Comparison of ENCODE assay signal across 21 cellular contexts in the genomic region with DNA sequence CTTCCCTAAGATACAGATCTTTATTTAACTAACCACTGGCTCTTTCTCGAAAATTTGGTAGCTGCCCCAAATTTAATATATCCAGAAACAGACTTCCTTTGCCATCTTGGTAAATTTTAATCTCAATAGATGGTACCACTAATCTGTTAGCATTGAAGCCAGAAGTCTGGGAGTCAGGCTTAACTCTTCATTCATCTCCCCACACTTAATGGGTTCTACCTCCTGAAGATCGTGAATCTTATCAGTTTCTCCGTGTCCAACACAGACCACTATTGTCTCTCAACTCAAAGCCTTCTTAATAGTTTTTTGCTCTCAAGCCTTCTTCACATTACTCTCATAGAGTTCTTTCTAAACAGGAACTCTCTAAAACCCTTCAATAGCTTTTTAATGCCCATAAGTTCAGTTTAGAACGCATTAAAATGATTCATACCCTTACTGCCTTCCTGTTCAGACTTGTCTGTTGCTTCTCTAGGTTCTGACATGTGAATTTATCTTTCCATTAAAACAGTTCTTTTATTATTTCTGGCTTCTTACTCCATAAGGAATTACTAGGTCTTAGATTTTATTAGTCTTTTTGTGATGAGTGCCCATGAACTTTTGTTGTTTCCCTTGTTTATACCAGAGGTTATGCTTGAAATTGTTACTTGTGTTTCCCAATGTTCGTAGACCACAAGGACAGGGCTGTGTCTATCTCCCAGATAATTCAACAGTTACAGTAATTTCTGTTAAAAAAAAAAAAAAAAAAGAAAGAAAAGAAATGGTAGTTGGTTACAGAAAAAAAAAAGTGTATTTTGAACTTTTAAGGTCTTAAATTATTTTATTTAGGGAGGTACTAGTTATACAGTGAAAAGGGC.
A peak's percentile ranks its signal among the peaks of the same experiment; 100 is the strongest.
DNase-seq lines count a peak whose midpoint lies in the region; TF ChIP-seq lines count a peak whose summit lies in the region.
"Had no signal": no experiment of that assay in that cellular context is flagged by ENCODE, and none has a peak within 500 bp of the region (broad histone marks: within the 10 kb centered on the region; RNA-seq: fewer than 3 reads in every experiment).

No MANE protein-coding gene starts in this region.

- H3K36me3 ChIP-seq in Loucy (ENCODE audit: insufficient read depth, low read length): peaks cover 25% of the 10 kb centered on the region; the same call in 1 of the 2 replicates

- H3K4me1 ChIP-seq in Loucy (ENCODE audit: insufficient read depth, low read length, poor library complexity, severe bottlenecking): peaks cover 31% of the 10 kb centered on the region
- H3K4me1 ChIP-seq: psoas muscle, tibial artery had no signal

- H3K79me2 ChIP-seq in Loucy (ENCODE audit: insufficient read depth, low read length): no peaks in the 10 kb centered on the region

- peak overlapping the region; percentile 45 for H3K4me3 ChIP-seq in Loucy (ENCODE audit: low read length, poor library complexity, severe bottlenecking)
- no peak overlapping the region for H3K4me3 ChIP-seq in astrocyte of the spinal cord (ENCODE audit: low read depth, low read length)
- no peak overlapping the region for H3K4me3 ChIP-seq in fibroblast of pulmonary artery (replicated peaks; ENCODE audit: low read depth, low read length)
- H3K4me3 ChIP-seq: psoas muscle, skin epidermis, tibial artery had no signal

- H3K9ac ChIP-seq in Loucy (ENCODE audit: low read depth, low read length, poor library complexity, severe bottlenecking): peak overlapping the region; percentile 56

- H3K27me3 ChIP-seq in Loucy (ENCODE audit: insufficient read depth, low read length, poor library complexity, severe bottlenecking): no peaks in the 10 kb centered on the region
- H3K27me3 ChIP-seq: tibial artery had no signal

- H3K4me2 ChIP-seq in Loucy (ENCODE audit: low read depth, low read length, poor library complexity, severe bottlenecking): peak overlapping the region; percentile 65

- DNase-seq in astrocyte of the spinal cord (ENCODE audit: low read depth, low spot score) (peak; percentile 23), fibroblast of pulmonary artery (ENCODE audit: low read depth) (peak; percentile 3), NCI-H146 treated with DMSO at 0.1 percent for 48 hours (lab: John Stamatoyannopoulos, UW; ENCODE audit: unreplicated experiment) (no peak), DMS114 treated with DMSO at 0.1 percent for 48 hours (lab: John Stamatoyannopoulos, UW; ENCODE audit: unreplicated experiment) (no peak), retina (no peak)
- no peak for DNase-seq in NK-92 treated with Interleukin-12 subunit alpha and Interleukin-12 subunit beta, amount 100 ng/mL, for 24 hours (lab: John Stamatoyannopoulos, UW)
- DNase-seq: activated CD4-positive, alpha-beta T cell treated with anti-CD3 and anti-CD28 coated beads, Interleukin-2, amount 50 U/mL, for 4 hours; activated gamma-delta T cell; AML-193; HFFc6; left cardiac atrium; MM.1S; NCI-H1694; NCI-H748 treated with DMSO at 0.1 percent for 48 hours; OCI-M1; psoas muscle; stimulated activated CD4-positive, alpha-beta T cell treated with anti-CD3 and anti-CD28 coated beads, Interleukin-2, amount 100 ng/mL, for 48 hours; T-helper 17 cell; tibial artery had no signal

- in situ Hi-C loops in astrocyte of the spinal cord (cut with HindIII; ENCODE audit: low sequenced_read_pairs): no loop called here

- H2AFZ ChIP-seq in Loucy (ENCODE audit: low read length): no peak overlapping the region

- H3F3A ChIP-seq in Loucy (ENCODE audit: low read depth): no peaks in the 10 kb centered on the region

- H4K20me1 ChIP-seq in Loucy (ENCODE audit: insufficient read depth, low read length, poor library complexity, severe bottlenecking): no peaks in the 10 kb centered on the region

- H3K9me3 ChIP-seq in Loucy (ENCODE audit: insufficient read depth, low read depth, low read length): no peaks in the 10 kb centered on the region
- H3K9me3 ChIP-seq: psoas muscle, tibial artery had no signal

- H3K9me2 ChIP-seq in Loucy (replicated peaks; ENCODE audit: low read depth, low read length): no peaks in the 10 kb centered on the region

- no peak for TF ChIP-seq CTCF in Loucy (conservative IDR thresholded peaks at IDR 0.05; ENCODE audit: low read length)
- TF ChIP-seq CTCF in astrocyte of the spinal cord (IDR thresholded peaks at IDR 0.05; ENCODE audit: low read depth, low read length): no peak
- no peak for TF ChIP-seq CTCF in fibroblast of pulmonary artery (IDR thresholded peaks at IDR 0.05; ENCODE audit: low read length, missing control alignments)

Comparison
In these comparisons a context has a peak if more than half of its experiments do, and no peak if none do; other contexts are left out.
1. DNase-seq: peak in astrocyte of the spinal cord (single experiment) and fibroblast of pulmonary artery (single experiment); none in NK-92 treated with Interleukin-12 subunit alpha and Interleukin-12 subunit beta, amount 100 ng/mL, for 24 hours (single experiment), NCI-H146 treated with DMSO at 0.1 percent for 48 hours (single experiment), DMS114 treated with DMSO at 0.1 percent for 48 hours (single experiment) and retina (single experiment).